8 cellular contexts compared by ENCODE assay signal in genomic region chr15:41492597-41493204, GRCh38.
DNase-seq lines count a peak whose midpoint lies in the region; ATAC-seq and TF ChIP-seq lines count a peak whose summit lies in the region.

No MANE protein-coding gene starts in this region.

- H3K9me3 ChIP-seq in SU-DHL-6 (ENCODE audit: insufficient read depth, low read length) = no peaks in the 10 kb centered on the region

- no peaks in the 10 kb centered on the region for H3F3A ChIP-seq in SU-DHL-6 (ENCODE audit: insufficient read depth)

- no peaks in the 10 kb centered on the region; the same call in 1 of the 2 replicates for H4K20me1 ChIP-seq in SU-DHL-6 (ENCODE audit: low read depth, low read length)

- ATAC-seq in HG03521 (IDR thresholded peaks at IDR 0.05; ENCODE audit: unreplicated experiment) (no peak), HG03135 (IDR thresholded peaks at IDR 0.05; ENCODE audit: unreplicated experiment) (no peak), HG03442 (IDR thresholded peaks at IDR 0.05; ENCODE audit: unreplicated experiment) (no peak)

- H3K79me2 ChIP-seq in SU-DHL-6 (ENCODE audit: insufficient read depth, low read length) = no peaks in the 10 kb centered on the region

- H3K9ac ChIP-seq in SU-DHL-6 (ENCODE audit: low read length) = peak overlapping the region; percentile 62

- peak overlapping the region; percentile 79 for H2AFZ ChIP-seq in SU-DHL-6 (ENCODE audit: low read depth, low read length, severe bottlenecking)

- no peaks in the 10 kb centered on the region for H3K9me2 ChIP-seq in SU-DHL-6 (replicated peaks; ENCODE audit: insufficient read depth, low read length)

- TF ChIP-seq CTCF in SU-DHL-6 (IDR thresholded peaks at IDR 0.05; ENCODE audit: insufficient read depth, low read length, poor library complexity, severe bottlenecking) (no peak), foreskin fibroblast (IDR thresholded peaks at IDR 0.05; ENCODE audit: low read depth, low read length) (no peak)

- H3K4me2 ChIP-seq in SU-DHL-6 (ENCODE audit: low read depth, low read length, poor library complexity, severe bottlenecking) = peak overlapping the region; percentile 80

- no peaks in the 10 kb centered on the region for H3K36me3 ChIP-seq in SU-DHL-6 (ENCODE audit: low read length)

- DNase-seq in NCI-H146 (lab: John Stamatoyannopoulos, UW) = peak; percentile 38
- DNase-seq in NCI-H146 treated with DMSO at 0.1 percent for 48 hours (lab: John Stamatoyannopoulos, UW; ENCODE audit: unreplicated experiment) = no peak
- no peak for DNase-seq in foreskin fibroblast
- peak; percentile 24 for DNase-seq in stimulated activated CD8-positive, alpha-beta memory T cell treated with anti-CD3 and anti-CD28 coated beads, Interleukin-4, amount 100 ng/mL, for 48 hours

- H3K4me3 ChIP-seq in SU-DHL-6 (ENCODE audit: insufficient read depth, low read length, poor library complexity, severe bottlenecking) = peak overlapping the region; percentile 53
- H3K4me3 ChIP-seq in foreskin fibroblast (ENCODE audit: low read depth in 1 of 2, low read length in 2 of 2) = peak overlapping the region; percentile 59 to 64

- H3K27me3 ChIP-seq in SU-DHL-6 (ENCODE audit: low read length) = no peaks in the 10 kb centered on the region

- H3K27ac ChIP-seq in SU-DHL-6 (ENCODE audit: low read depth, low read length) = no peak overlapping the region

Comparison
In these comparisons a context has a peak if more than half of its experiments do, and no peak if none do; other contexts are left out.
1. DNase-seq: peak in NCI-H146 (single experiment) and stimulated activated CD8-positive, alpha-beta memory T cell treated with anti-CD3 and anti-CD28 coated beads, Interleukin-4, amount 100 ng/mL, for 48 hours (single experiment); none in NCI-H146 treated with DMSO at 0.1 percent for 48 hours (single experiment) and foreskin fibroblast (0 of 2).